ENCODE assay signal across 14 cellular contexts in the genomic region with DNA sequence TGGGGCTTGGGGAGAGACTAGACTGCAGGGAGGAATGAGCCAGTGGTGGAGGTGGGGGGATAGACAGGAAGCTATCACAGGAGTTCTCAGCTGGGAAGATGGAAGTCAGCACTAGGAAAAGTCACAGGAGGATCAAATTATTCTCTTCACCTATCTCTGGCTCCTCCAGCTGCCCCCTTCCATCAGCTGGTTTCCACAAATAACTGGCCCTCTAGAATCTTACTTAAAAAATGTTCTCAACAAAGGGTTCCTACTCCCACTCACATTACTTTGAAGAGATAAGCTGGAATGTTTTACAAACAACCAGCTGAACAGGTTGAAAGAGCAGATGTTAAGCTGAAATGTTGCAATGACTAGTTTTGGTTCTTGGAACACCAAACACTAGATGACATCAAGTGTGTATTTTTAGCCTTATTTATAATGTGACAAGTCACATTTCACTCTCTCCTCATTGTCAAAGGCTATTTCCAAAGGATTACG.
A peak's percentile ranks its signal among the peaks of the same experiment; 100 is the strongest.
DNase-seq lines count a peak whose midpoint lies in the region; ATAC-seq, FAIRE-seq and TF ChIP-seq lines count a peak whose summit lies in the region.
"Had no signal": no experiment of that assay in that cellular context is flagged by ENCODE, and none has a peak within 500 bp of the region (broad histone marks: within the 10 kb centered on the region; RNA-seq: fewer than 3 reads in every experiment).

No MANE protein-coding gene starts in this region.

- no peaks in the 10 kb centered on the region for H3K27me3 ChIP-seq in right lobe of liver
- no peaks in the 10 kb centered on the region for H3K27me3 ChIP-seq in spleen (replicated peaks in 1 of 7)
- H3K27me3 ChIP-seq: colonic mucosa had no signal

- TF ChIP-seq RAD21 in A549 (conservative IDR thresholded peaks at IDR 0.05 in 1 of 2, IDR thresholded peaks at IDR 0.05 in 1 of 2): no peak

- H3K4me3 ChIP-seq in A549 (no peak overlapping the region), right lobe of liver (no peak overlapping the region), spleen (no peak overlapping the region)
- H3K4me3 ChIP-seq: colonic mucosa had no signal

- no peaks in the 10 kb centered on the region for H3K36me3 ChIP-seq in right lobe of liver
- H3K36me3 ChIP-seq in spleen: no peaks in the 10 kb centered on the region
- H3K36me3 ChIP-seq: colonic mucosa had no signal

- POLR2A ChIA-PET in A549 (lab: Yijun Ruan, JAX): no interaction called here

- FAIRE-seq in A549 (lab: Jason Lieb, UNC) (peak; percentile 43), endometrium (lab: Jason Lieb, UNC) (peak; percentile 93)

- H3K9me3 ChIP-seq in A549 (no peaks in the 10 kb centered on the region), right lobe of liver (no peaks in the 10 kb centered on the region), spleen (no peaks in the 10 kb centered on the region)
- H3K9me3 ChIP-seq: colonic mucosa had no signal

- H3K27ac ChIP-seq in A549 (no peak overlapping the region), right lobe of liver (peak overlapping the region; percentile 1 to 44 (median 3)), spleen (no peak overlapping the region)
- H3K27ac ChIP-seq: colonic mucosa had no signal

- TF ChIP-seq POLR2A in A549 (IDR thresholded peaks at IDR 0.05; ENCODE audit: low read length): no peak
- TF ChIP-seq POLR2A in right lobe of liver (IDR thresholded peaks at IDR 0.05): no peak
- no peak for TF ChIP-seq POLR2A in spleen (IDR thresholded peaks at IDR 0.05)

- TF ChIP-seq CTCF in A549 (IDR thresholded peaks at IDR 0.05) (no peak), right lobe of liver (IDR thresholded peaks at IDR 0.05) (no peak), spleen (IDR thresholded peaks at IDR 0.05 in 8 of 11, conservative IDR thresholded peaks at IDR 0.05 in 3 of 11) (no peak)

- WGBS in A549 (ENCODE audit: missing lambda C conversion rate): 94% methylated on average over 1 of the region's 1 CpG
- WGBS in right lobe of liver (ENCODE audit: insufficient coverage, low coverage, low lambda C conversion rate, missing lambda C conversion rate): 13% methylated on average over 1 of the region's 1 CpG
- 62 to 80% (median 71%) methylated on average over 1 of the region's 1 CpG for WGBS in spleen, 5 donors

- peaks cover 7% of the 10 kb centered on the region; the same call in 2 of the 3 replicates for H3K4me1 ChIP-seq in A549
- peaks cover 0 to 6% (median 0%) of the 10 kb centered on the region in 4 donors for H3K4me1 ChIP-seq in right lobe of liver
- no peaks in the 10 kb centered on the region for H3K4me1 ChIP-seq in spleen
- H3K4me1 ChIP-seq: colonic mucosa had no signal

- intact Hi-C loops in right lobe of liver (cut with DNase I): no loop called here
- intact Hi-C loops in spleen (cut with DNase I; ENCODE audit: low total_unique reads): no loop called here
- intact Hi-C loops in left colon (cut with DNase I, micrococcal nuclease): no loop called here

- no peak overlapping the region for H3K4me2 ChIP-seq in A549

- no peak for TF ChIP-seq EP300 in A549 (IDR thresholded peaks at IDR 0.05)

- DNase-seq in A549 (ENCODE audit: low read depth in 1 of 2, low spot score in 1 of 2): no peak
- peak; percentile 36 for DNase-seq in LHCN-M2 (ENCODE audit: low read depth)
- no peak for DNase-seq in right lobe of liver
- no peak for DNase-seq in NCI-H345 (lab: John Stamatoyannopoulos, UW)
- no peak for DNase-seq in spleen
- no peak for DNase-seq in left colon
- DNase-seq: colonic mucosa; GF-D8; naive thymus-derived CD4-positive, alpha-beta T cell; NCI-H2081 treated with DMSO at 0.1 percent for 48 hours had no signal

- CTCF ChIA-PET in A549 (lab: Yijun Ruan, JAX): interaction anchor here (1.4 kb wide), 1 partner anchor 25 kb away, joined by 3 read pairs; no protein-coding TSS in a partner anchor

- ATAC-seq in A549: no peak
- peak; percentile 52 to 91 (median 88) for ATAC-seq in right lobe of liver
- ATAC-seq in HG02938 (IDR thresholded peaks at IDR 0.05; ENCODE audit: unreplicated experiment): no peak
- ATAC-seq in left colon: no peak
- ATAC-seq: activated CD4-positive, CD25-positive, alpha-beta regulatory T cell treated with anti-CD3 and anti-CD28 coated beads, Interleukin-2, amount 50 U/mL, for 24 hours; naive thymus-derived CD4-positive, alpha-beta T cell; stimulated activated memory B cell treated with anti-CD40 and anti-IgM and Interleukin-4, amounts not matched to agents 10 μg/mL and 1 μg/mL and 100 μg/mL, for 72 hours had no signal

TF ChIP-seq in A549, 52 proteins besides CTCF, POLR2A, EP300 and RAD21:
- TF ChIP-seq HOXB13 (CRISPR knock-in tag; IDR thresholded peaks at IDR 0.05; ENCODE audit: low read depth) (no peak), GATA3 (IDR thresholded peaks at IDR 0.05; ENCODE audit: borderline replicate concordance) (no peak), KDM5A (IDR thresholded peaks at IDR 0.05) (no peak), EHMT2 (IDR thresholded peaks at IDR 0.05; ENCODE audit: low read depth) (no peak), JUNB (IDR thresholded peaks at IDR 0.05) (no peak), EHF (CRISPR knock-in tag; IDR thresholded peaks at IDR 0.05) (no peak), MAFK (IDR thresholded peaks at IDR 0.05; ENCODE audit: partially characterized antibody) (no peak), TFCP2L1 (CRISPR knock-in tag; IDR thresholded peaks at IDR 0.05) (no peak), PHF8 (IDR thresholded peaks at IDR 0.05; ENCODE audit: borderline replicate concordance, low read depth) (no peak), RARB (CRISPR knock-in tag; IDR thresholded peaks at IDR 0.05) (no peak), ZFP36 (IDR thresholded peaks at IDR 0.05; ENCODE audit: borderline replicate concordance, partially characterized antibody) (no peak), ZNF302 (CRISPR knock-in tag; IDR thresholded peaks at IDR 0.05) (no peak), HEYL (CRISPR knock-in tag; IDR thresholded peaks at IDR 0.05) (no peak)
- TF ChIP-seq, protein P1, sequence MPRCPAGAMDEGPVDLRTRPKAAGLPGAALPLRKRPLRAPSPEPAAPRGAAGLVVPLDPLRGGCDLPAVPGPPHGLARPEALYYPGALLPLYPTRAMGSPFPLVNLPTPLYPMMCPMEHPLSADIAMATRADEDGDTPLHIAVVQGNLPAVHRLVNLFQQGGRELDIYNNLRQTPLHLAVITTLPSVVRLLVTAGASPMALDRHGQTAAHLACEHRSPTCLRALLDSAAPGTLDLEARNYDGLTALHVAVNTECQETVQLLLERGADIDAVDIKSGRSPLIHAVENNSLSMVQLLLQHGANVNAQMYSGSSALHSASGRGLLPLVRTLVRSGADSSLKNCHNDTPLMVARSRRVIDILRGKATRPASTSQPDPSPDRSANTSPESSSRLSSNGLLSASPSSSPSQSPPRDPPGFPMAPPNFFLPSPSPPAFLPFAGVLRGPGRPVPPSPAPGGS (IDR thresholded peaks at IDR 0.05): no peak
- TF ChIP-seq, protein P2, sequence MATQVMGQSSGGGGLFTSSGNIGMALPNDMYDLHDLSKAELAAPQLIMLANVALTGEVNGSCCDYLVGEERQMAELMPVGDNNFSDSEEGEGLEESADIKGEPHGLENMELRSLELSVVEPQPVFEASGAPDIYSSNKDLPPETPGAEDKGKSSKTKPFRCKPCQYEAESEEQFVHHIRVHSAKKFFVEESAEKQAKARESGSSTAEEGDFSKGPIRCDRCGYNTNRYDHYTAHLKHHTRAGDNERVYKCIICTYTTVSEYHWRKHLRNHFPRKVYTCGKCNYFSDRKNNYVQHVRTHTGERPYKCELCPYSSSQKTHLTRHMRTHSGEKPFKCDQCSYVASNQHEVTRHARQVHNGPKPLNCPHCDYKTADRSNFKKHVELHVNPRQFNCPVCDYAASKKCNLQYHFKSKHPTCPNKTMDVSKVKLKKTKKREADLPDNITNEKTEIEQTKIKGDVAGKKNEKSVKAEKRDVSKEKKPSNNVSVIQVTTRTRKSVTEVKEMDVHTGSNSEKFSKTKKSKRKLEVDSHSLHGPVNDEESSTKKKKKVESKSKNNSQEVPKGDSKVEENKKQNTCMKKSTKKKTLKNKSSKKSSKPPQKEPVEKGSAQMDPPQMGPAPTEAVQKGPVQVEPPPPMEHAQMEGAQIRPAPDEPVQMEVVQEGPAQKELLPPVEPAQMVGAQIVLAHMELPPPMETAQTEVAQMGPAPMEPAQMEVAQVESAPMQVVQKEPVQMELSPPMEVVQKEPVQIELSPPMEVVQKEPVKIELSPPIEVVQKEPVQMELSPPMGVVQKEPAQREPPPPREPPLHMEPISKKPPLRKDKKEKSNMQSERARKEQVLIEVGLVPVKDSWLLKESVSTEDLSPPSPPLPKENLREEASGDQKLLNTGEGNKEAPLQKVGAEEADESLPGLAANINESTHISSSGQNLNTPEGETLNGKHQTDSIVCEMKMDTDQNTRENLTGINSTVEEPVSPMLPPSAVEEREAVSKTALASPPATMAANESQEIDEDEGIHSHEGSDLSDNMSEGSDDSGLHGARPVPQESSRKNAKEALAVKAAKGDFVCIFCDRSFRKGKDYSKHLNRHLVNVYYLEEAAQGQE (IDR thresholded peaks at IDR 0.05): no peak
- TF ChIP-seq, protein P3, sequence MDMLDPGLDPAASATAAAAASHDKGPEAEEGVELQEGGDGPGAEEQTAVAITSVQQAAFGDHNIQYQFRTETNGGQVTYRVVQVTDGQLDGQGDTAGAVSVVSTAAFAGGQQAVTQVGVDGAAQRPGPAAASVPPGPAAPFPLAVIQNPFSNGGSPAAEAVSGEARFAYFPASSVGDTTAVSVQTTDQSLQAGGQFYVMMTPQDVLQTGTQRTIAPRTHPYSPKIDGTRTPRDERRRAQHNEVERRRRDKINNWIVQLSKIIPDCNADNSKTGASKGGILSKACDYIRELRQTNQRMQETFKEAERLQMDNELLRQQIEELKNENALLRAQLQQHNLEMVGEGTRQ (IDR thresholded peaks at IDR 0.05): no peak
- TF ChIP-seq, protein P4, sequence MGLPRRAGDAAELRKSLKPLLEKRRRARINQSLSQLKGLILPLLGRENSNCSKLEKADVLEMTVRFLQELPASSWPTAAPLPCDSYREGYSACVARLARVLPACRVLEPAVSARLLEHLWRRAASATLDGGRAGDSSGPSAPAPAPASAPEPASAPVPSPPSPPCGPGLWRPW (IDR thresholded peaks at IDR 0.05): no peak
- TF ChIP-seq, protein P5, sequence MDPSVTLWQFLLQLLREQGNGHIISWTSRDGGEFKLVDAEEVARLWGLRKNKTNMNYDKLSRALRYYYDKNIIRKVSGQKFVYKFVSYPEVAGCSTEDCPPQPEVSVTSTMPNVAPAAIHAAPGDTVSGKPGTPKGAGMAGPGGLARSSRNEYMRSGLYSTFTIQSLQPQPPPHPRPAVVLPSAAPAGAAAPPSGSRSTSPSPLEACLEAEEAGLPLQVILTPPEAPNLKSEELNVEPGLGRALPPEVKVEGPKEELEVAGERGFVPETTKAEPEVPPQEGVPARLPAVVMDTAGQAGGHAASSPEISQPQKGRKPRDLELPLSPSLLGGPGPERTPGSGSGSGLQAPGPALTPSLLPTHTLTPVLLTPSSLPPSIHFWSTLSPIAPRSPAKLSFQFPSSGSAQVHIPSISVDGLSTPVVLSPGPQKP (IDR thresholded peaks at IDR 0.05; ENCODE audit: low read depth, low read length): no peak

Comparison
In these comparisons a context has a peak if more than half of its experiments do, and no peak if none do; other contexts are left out.
1. ATAC-seq: peak in right lobe of liver (4 of 4); none in A549 (0 of 2), HG02938 (single experiment) and left colon (single experiment).
2. H3K27ac ChIP-seq: peak in right lobe of liver (3 of 3); none in A549 (0 of 2) and spleen (0 of 8).